Comparison of ENCODE assay signal across 12 cellular contexts in the genomic region with DNA sequence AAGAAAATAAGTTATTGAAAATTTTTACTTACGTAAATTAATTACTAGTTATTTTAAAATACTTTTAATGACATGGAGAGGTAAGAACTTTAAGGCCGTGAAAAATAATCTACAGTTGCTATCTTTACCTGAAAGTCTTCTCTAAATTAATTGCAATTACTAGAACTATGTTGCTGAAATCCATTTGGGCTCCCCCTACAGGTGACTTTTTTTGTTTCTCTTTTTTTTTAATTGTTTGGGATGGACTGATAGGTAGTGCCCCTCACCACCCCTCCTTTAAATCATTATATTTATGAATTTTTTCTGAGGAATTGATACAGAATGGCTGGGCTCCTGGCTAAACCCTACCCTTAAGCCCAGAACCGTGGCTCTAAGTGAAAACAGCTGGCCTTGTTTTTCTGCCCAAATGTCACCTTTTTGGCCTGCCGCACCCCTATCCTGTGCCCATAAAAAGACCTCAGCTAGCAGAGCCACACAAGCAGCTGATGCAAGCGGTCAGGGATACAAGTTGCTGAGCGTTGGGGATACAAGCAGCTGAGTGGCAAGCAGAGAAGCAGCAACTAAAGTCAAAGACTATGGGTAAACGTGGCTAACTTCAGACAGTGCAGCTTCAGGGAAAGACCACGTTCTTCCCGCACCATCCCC.
DNase-seq lines count a peak whose midpoint lies in the region; ATAC-seq, FAIRE-seq and TF ChIP-seq lines count a peak whose summit lies in the region.
"Had no signal": no experiment of that assay in that cellular context is flagged by ENCODE, and none has a peak within 500 bp of the region (broad histone marks: within the 10 kb centered on the region; RNA-seq: fewer than 3 reads in every experiment).

No MANE protein-coding gene starts in this region.

- CTCF ChIA-PET in HCT116 (lab: Charles Lee) = interaction anchor here (0.9 to 1.0 kb wide), 2 partner anchors 12 to 152 kb away, joined by 3 to 4 read pairs; no protein-coding TSS in a partner anchor

- no TSS peak for BruUV-seq in HCT116 (replicated peaks; lab: Mats Ljungman, UMichigan)

- peak in 2 of 3 experiments; percentile 25 to 34; a peak in 3 of 6 replicates for TF ChIP-seq CTCF in HCT116 (IDR thresholded peaks at IDR 0.05 in 2 of 3, conservative IDR thresholded peaks at IDR 0.05 in 1 of 3; ENCODE audit: borderline replicate concordance in 1 of 3, insufficient read depth in 1 of 3, low read depth in 2 of 3, low read length in 2 of 3)
- no peak for TF ChIP-seq CTCF in gastrocnemius medialis (IDR thresholded peaks at IDR 0.05 in 4 of 5, conservative IDR thresholded peaks at IDR 0.05 in 1 of 5)
- TF ChIP-seq CTCF in dorsolateral prefrontal cortex (IDR thresholded peaks at IDR 0.05 in 54 of 56, conservative IDR thresholded peaks at IDR 0.05 in 2 of 56; ENCODE audit: low read depth in 1 of 56, partially characterized antibody in 56 of 56) = peak in 21 of 56 donors; percentile 6 to 38 (median 21)

- no peak for ATAC-seq in HCT116
- peak; percentile 32 for ATAC-seq in left lobe of liver
- no peak for ATAC-seq in gastrocnemius medialis
- ATAC-seq: activated CD8-positive, alpha-beta memory T cell treated with anti-CD3 and anti-CD28 coated beads, Interleukin-2, amount 10 ng/mL, durations not matched to agents 7 days and 5 days; naive thymus-derived CD8-positive, alpha-beta T cell had no signal

- peak; percentile 48 for FAIRE-seq in G401.6 (lab: Jason Lieb, UNC)

- H3K4me1 ChIP-seq in HCT116 (ENCODE audit: control insufficient read depth in 1 of 2, insufficient read depth in 2 of 2, low read length in 2 of 2) (no peaks in the 10 kb centered on the region), gastrocnemius medialis (no peaks in the 10 kb centered on the region)

- no peaks in the 10 kb centered on the region for H3K27me3 ChIP-seq in HCT116 (ENCODE audit: insufficient read depth, low read length)
- no peaks in the 10 kb centered on the region for H3K27me3 ChIP-seq in gastrocnemius medialis
- no peaks in the 10 kb centered on the region for H3K27me3 ChIP-seq in dorsolateral prefrontal cortex

- H2AFZ ChIP-seq in HCT116 (ENCODE audit: low read depth, low read length, poor library complexity, severe bottlenecking) = no peak overlapping the region

- H3K36me3 ChIP-seq in HCT116 (ENCODE audit: control insufficient read depth in 1 of 2, insufficient read depth in 2 of 2, low read length in 2 of 2) (no peaks in the 10 kb centered on the region), gastrocnemius medialis (no peaks in the 10 kb centered on the region)

- POLR2A ChIA-PET in HCT116 (lab: Charles Lee) = no interaction called here

- H3K9me3 ChIP-seq in HCT116 (ENCODE audit: control insufficient read depth in 1 of 2, insufficient read depth in 1 of 2, low read depth in 1 of 2, low read length in 2 of 2) (no peaks in the 10 kb centered on the region), gastrocnemius medialis (no peaks in the 10 kb centered on the region)

- H3K79me2 ChIP-seq in HCT116 (ENCODE audit: insufficient read depth, low read length) = no peaks in the 10 kb centered on the region

- RAD21 ChIA-PET in HCT116 (lab: Charles Lee; ENCODE audit: low non-redundant PET in 1 of 2, low total read pairs in 2 of 2, uncharacterized antibody in 2 of 2, unreplicated experiment in 2 of 2) = no interaction called here

- H3K9me2 ChIP-seq in HCT116 (ENCODE audit: insufficient read depth) = no peaks in the 10 kb centered on the region

- no peak overlapping the region for H3K4me2 ChIP-seq in HCT116 (ENCODE audit: low read length)

- in situ Hi-C loops in gastrocnemius medialis (cut with MboI; ENCODE audit: low sequenced_read_pairs in 4 of 4) = no loop called here

- DNase-seq in HCT116 (ENCODE audit: low read depth, low spot score) = no peak
- peak; percentile 48 for DNase-seq in OCI-M1 (lab: John Stamatoyannopoulos, UW)
- DNase-seq in left lobe of liver (ENCODE audit: low spot score) = no peak
- DNase-seq in central memory CD4-positive, alpha-beta T cell = no peak
- DNase-seq in gastrocnemius medialis = no peak
- DNase-seq in NCI-H510A treated with DMSO at 0.1 percent for 48 hours (lab: John Stamatoyannopoulos, UW) = no peak
- no peak for DNase-seq in dorsolateral prefrontal cortex
- DNase-seq: activated CD8-positive, alpha-beta memory T cell treated with anti-CD3 and anti-CD28 coated beads, Interleukin-2, amount 10 ng/mL, durations not matched to agents 7 days and 5 days; amniotic stem cell; naive thymus-derived CD8-positive, alpha-beta T cell; stimulated activated CD4-positive, alpha-beta T cell treated with anti-CD3 and anti-CD28 coated beads, Interleukin-12 subunit alpha, Interleukin-12 subunit beta, amount 100 ng/mL, for 4 hours had no signal

- no peak overlapping the region for H3K27ac ChIP-seq in HCT116 (ENCODE audit: low read depth, low read length)
- H3K27ac ChIP-seq in gastrocnemius medialis = no peak overlapping the region
- no peak overlapping the region for H3K27ac ChIP-seq in dorsolateral prefrontal cortex

- H3K9ac ChIP-seq in HCT116 (ENCODE audit: low read length) = no peak overlapping the region

- H3K4me3 ChIP-seq in HCT116 (replicated peaks in 1 of 2; ENCODE audit: low read depth in 1 of 2, low read length in 2 of 2) = no peak overlapping the region
- no peak overlapping the region for H3K4me3 ChIP-seq in gastrocnemius medialis
- no peak overlapping the region for H3K4me3 ChIP-seq in dorsolateral prefrontal cortex

- no peaks in the 10 kb centered on the region for H4K20me1 ChIP-seq in HCT116 (ENCODE audit: insufficient read depth)

- TF ChIP-seq POLR2A in HCT116 (IDR thresholded peaks at IDR 0.05; ENCODE audit: borderline replicate concordance, extremely low read depth, insufficient read depth, insufficient read length) (no peak), gastrocnemius medialis (IDR thresholded peaks at IDR 0.05) (no peak)

- intact Hi-C loops in HCT116 (cut with micrococcal nuclease) (no loop called here), gastrocnemius medialis (cut with DNase I; ENCODE audit: low total_unique reads) (no loop called here), dorsolateral prefrontal cortex (cut with DNase I) (no loop called here)

- TF ChIP-seq RAD21 in HCT116 (IDR thresholded peaks at IDR 0.05; ENCODE audit: low read depth) = no peak

TF ChIP-seq in HCT116, 20 proteins besides CTCF, POLR2A, EP300 and RAD21 (continues in another document):
- TF ChIP-seq EZH2phosphoT487 (IDR thresholded peaks at IDR 0.05; ENCODE audit: borderline replicate concordance) (no peak), YY1 (IDR thresholded peaks at IDR 0.05; ENCODE audit: extremely low read depth, insufficient replicate concordance, low read depth, low read length) (no peak), ZNF274 (IDR thresholded peaks at IDR 0.05; ENCODE audit: low read depth, low read length) (no peak), JUND (IDR thresholded peaks at IDR 0.05) (no peak), CBX3 (IDR thresholded peaks at IDR 0.05; ENCODE audit: low read depth) (no peak), CEBPB (IDR thresholded peaks at IDR 0.05; ENCODE audit: low read depth) (no peak), FOSL1 (IDR thresholded peaks at IDR 0.05; ENCODE audit: low read depth) (no peak)
- TF ChIP-seq, protein P1, sequence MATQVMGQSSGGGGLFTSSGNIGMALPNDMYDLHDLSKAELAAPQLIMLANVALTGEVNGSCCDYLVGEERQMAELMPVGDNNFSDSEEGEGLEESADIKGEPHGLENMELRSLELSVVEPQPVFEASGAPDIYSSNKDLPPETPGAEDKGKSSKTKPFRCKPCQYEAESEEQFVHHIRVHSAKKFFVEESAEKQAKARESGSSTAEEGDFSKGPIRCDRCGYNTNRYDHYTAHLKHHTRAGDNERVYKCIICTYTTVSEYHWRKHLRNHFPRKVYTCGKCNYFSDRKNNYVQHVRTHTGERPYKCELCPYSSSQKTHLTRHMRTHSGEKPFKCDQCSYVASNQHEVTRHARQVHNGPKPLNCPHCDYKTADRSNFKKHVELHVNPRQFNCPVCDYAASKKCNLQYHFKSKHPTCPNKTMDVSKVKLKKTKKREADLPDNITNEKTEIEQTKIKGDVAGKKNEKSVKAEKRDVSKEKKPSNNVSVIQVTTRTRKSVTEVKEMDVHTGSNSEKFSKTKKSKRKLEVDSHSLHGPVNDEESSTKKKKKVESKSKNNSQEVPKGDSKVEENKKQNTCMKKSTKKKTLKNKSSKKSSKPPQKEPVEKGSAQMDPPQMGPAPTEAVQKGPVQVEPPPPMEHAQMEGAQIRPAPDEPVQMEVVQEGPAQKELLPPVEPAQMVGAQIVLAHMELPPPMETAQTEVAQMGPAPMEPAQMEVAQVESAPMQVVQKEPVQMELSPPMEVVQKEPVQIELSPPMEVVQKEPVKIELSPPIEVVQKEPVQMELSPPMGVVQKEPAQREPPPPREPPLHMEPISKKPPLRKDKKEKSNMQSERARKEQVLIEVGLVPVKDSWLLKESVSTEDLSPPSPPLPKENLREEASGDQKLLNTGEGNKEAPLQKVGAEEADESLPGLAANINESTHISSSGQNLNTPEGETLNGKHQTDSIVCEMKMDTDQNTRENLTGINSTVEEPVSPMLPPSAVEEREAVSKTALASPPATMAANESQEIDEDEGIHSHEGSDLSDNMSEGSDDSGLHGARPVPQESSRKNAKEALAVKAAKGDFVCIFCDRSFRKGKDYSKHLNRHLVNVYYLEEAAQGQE (IDR thresholded peaks at IDR 0.05; ENCODE audit: low read depth) = no peak
- TF ChIP-seq, protein P2, sequence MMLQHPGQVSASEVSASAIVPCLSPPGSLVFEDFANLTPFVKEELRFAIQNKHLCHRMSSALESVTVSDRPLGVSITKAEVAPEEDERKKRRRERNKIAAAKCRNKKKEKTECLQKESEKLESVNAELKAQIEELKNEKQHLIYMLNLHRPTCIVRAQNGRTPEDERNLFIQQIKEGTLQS (IDR thresholded peaks at IDR 0.05) = no peak
- TF ChIP-seq, protein P3, sequence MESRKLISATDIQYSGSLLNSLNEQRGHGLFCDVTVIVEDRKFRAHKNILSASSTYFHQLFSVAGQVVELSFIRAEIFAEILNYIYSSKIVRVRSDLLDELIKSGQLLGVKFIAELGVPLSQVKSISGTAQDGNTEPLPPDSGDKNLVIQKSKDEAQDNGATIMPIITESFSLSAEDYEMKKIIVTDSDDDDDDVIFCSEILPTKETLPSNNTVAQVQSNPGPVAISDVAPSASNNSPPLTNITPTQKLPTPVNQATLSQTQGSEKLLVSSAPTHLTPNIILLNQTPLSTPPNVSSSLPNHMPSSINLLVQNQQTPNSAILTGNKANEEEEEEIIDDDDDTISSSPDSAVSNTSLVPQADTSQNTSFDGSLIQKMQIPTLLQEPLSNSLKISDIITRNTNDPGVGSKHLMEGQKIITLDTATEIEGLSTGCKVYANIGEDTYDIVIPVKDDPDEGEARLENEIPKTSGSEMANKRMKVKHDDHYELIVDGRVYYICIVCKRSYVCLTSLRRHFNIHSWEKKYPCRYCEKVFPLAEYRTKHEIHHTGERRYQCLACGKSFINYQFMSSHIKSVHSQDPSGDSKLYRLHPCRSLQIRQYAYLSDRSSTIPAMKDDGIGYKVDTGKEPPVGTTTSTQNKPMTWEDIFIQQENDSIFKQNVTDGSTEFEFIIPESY (IDR thresholded peaks at IDR 0.05; ENCODE audit: extremely low read depth, insufficient replicate concordance, low read length) = no peak
- TF ChIP-seq, protein P4, sequence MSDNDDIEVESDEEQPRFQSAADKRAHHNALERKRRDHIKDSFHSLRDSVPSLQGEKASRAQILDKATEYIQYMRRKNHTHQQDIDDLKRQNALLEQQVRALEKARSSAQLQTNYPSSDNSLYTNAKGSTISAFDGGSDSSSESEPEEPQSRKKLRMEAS (IDR thresholded peaks at IDR 0.05) = no peak

Comparison
In these comparisons a context has a peak if more than half of its experiments do, and no peak if none do; other contexts are left out.
1. CTCF ChIP-seq: peak in HCT116 (2 of 3); none in gastrocnemius medialis (0 of 5).